Comparison of ENCODE assay signal across 8 cellular contexts in genomic region chr2:174593574-174594203, GRCh38. TPM values are rescaled to one million over a fixed set of nuclear protein-coding genes. Genes with fewer than 3 reads are reported as not detected.
DNase-seq lines count a peak whose midpoint lies in the region; ATAC-seq and FAIRE-seq lines count a peak whose summit lies in the region.

No MANE protein-coding gene starts in this region.

- H3K9me3 ChIP-seq in right cardiac atrium (ENCODE audit: control insufficient read depth, low read length) = no peaks in the 10 kb centered on the region

- peak overlapping the region; percentile 1 for H3K27ac ChIP-seq in right cardiac atrium (ENCODE audit: low read length)

- no peak for FAIRE-seq in RCC 7860 (lab: Jason Lieb, UNC)

- DNase-seq in activated gamma-delta T cell treated with Interleukin-2 at 50 U/mL for 16 hours = peak; percentile 60
- DNase-seq in activated gamma-delta T cell (lab: John Stamatoyannopoulos, UW) = no peak
- DNase-seq in RCC 7860 (ENCODE audit: low spot score) = peak; percentile 31
- DNase-seq in activated naive CD4-positive, alpha-beta T cell treated with anti-CD3 and anti-CD28 coated beads, Interleukin-2, amount 50 U/mL, for 16 hours = peak; percentile 60
- DNase-seq in right cardiac atrium = no peak
- peak; percentile 58 to 59 for DNase-seq in stimulated activated CD4-positive, alpha-beta T cell treated with anti-CD3 and anti-CD28 coated beads, Interleukin-15, amount 100 ng/mL, for 48 hours (ENCODE audit: low read depth in 2 of 2)
- DNase-seq in LoVo (ENCODE audit: low spot score) = no peak

- 32% methylated on average over 6 of the region's 6 CpGs for WGBS in right cardiac atrium

- peak; percentile 66 for ATAC-seq in HG03066 (IDR thresholded peaks at IDR 0.05; ENCODE audit: low read depth, unreplicated experiment)
- peak; percentile 52 to 55 for ATAC-seq in right cardiac atrium

- H3K27me3 ChIP-seq in right cardiac atrium (ENCODE audit: control insufficient read depth, insufficient read depth) = no peaks in the 10 kb centered on the region

- H3K4me1 ChIP-seq in right cardiac atrium (ENCODE audit: control insufficient read depth, insufficient read depth, low read length) = peaks cover 7% of the 10 kb centered on the region

- H3K4me3 ChIP-seq in right cardiac atrium (ENCODE audit: low read length) = peak overlapping the region; percentile 0

- intact Hi-C loops in right cardiac atrium (cut with DNase I) = no loop called here

RNA-seq across cellular contexts. Expression of gene WIPF1, which starts 3.9 kb away (rescaled TPM):
- 10 to 100 TPM; 20.3 to 30.0 (median 27.7) TPM for total RNA-seq in right cardiac atrium
- 12.2 TPM for polyA plus RNA-seq in right cardiac atrium

Comparison
In these comparisons a context has a peak if more than half of its experiments do, and no peak if none do; other contexts are left out.
1. DNase-seq: peak in activated gamma-delta T cell treated with Interleukin-2 at 50 U/mL for 16 hours (single experiment), RCC 7860 (single experiment), activated naive CD4-positive, alpha-beta T cell treated with anti-CD3 and anti-CD28 coated beads, Interleukin-2, amount 50 U/mL, for 16 hours (single experiment) and stimulated activated CD4-positive, alpha-beta T cell treated with anti-CD3 and anti-CD28 coated beads, Interleukin-15, amount 100 ng/mL, for 48 hours (2 of 2); none in activated gamma-delta T cell (single experiment), right cardiac atrium (0 of 3) and LoVo (single experiment).